Comparison of ENCODE assay signal across 1 cellular context in genomic region chr22:23259916-23260644, GRCh38.
TF ChIP-seq lines count a peak whose summit lies in the region.

No MANE protein-coding gene starts in this region.

TF ChIP-seq in GM23338, 12 proteins besides CTCF, POLR2A, EP300 and RAD21 (continued from another document):
- no peak for TF ChIP-seq REST (IDR thresholded peaks at IDR 0.05; ENCODE audit: unreplicated experiment)
- no peak for TF ChIP-seq ZNF114 (CRISPR knock-in tag; IDR thresholded peaks at IDR 0.05)
- TF ChIP-seq JUNB (IDR thresholded peaks at IDR 0.05; ENCODE audit: unreplicated experiment): no peak
- no peak for TF ChIP-seq ZNF331 (CRISPR knock-in tag; IDR thresholded peaks at IDR 0.05; ENCODE audit: low read depth)
- TF ChIP-seq, protein P1, sequence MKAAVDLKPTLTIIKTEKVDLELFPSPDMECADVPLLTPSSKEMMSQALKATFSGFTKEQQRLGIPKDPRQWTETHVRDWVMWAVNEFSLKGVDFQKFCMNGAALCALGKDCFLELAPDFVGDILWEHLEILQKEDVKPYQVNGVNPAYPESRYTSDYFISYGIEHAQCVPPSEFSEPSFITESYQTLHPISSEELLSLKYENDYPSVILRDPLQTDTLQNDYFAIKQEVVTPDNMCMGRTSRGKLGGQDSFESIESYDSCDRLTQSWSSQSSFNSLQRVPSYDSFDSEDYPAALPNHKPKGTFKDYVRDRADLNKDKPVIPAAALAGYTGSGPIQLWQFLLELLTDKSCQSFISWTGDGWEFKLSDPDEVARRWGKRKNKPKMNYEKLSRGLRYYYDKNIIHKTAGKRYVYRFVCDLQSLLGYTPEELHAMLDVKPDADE (IDR thresholded peaks at IDR 0.05): no peak
- TF ChIP-seq STAT1 (IDR thresholded peaks at IDR 0.05; ENCODE audit: unreplicated experiment): no peak
- no peak for TF ChIP-seq EZH2phosphoT487 (IDR thresholded peaks at IDR 0.05; ENCODE audit: unreplicated experiment)
- TF ChIP-seq NANOG (IDR thresholded peaks at IDR 0.05; ENCODE audit: borderline replicate concordance): no peak
- no peak for TF ChIP-seq ZNF462 (CRISPR knock-in tag; IDR thresholded peaks at IDR 0.05)
- no peak for TF ChIP-seq CREB1 (CRISPR knock-in tag; IDR thresholded peaks at IDR 0.05; ENCODE audit: low read depth)
